ENCODE assay signal across 17 cellular contexts in the genomic region with DNA sequence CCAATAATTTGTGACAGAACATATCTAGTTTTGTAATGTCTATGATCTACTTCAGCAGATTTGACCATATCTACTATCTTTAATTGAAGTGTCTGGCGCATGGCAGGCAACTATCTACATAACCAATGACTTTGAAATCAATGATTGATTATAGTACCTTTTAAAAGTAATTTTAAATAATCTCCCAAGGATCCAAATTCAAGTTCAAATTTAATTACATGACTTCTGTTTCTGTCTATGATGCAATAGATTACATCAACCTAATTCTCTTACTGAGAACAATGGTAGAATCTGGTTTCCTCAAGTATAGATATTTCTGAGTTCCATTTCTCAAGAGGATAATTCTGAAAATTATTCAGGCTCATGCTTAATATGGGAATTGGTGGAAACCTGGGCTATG.
"Had no signal": no experiment of that assay in that cellular context is flagged by ENCODE, and none has a peak within 500 bp of the region (broad histone marks: within the 10 kb centered on the region; RNA-seq: fewer than 3 reads in every experiment).

No MANE protein-coding gene starts in this region.

- H3K4me1 ChIP-seq: gastrocnemius medialis, left lung, lower lobe of right lung, neural progenitor cell had no signal

- DNase-seq: effector memory CD4-positive, alpha-beta T cell; gastrocnemius medialis; heart right ventricle; islet precursor cell; left lung; lower lobe of right lung; mesenchymal stem cell; midbrain; nucleus accumbens; ovary; right cardiac atrium; stimulated activated CD4-positive, alpha-beta T cell treated with anti-CD3 and anti-CD28 coated beads, Interleukin-2, amount 100 ng/mL, for 48 hours; stimulated activated naive CD4-positive, alpha-beta T cell treated with Interleukin-2 at 50 U/mL for 16 hours had no signal

- H3K4me3 ChIP-seq: gastrocnemius medialis, heart right ventricle, left lung, lower lobe of right lung, neural progenitor cell, ovary, smooth muscle cell had no signal

- H3K9me3 ChIP-seq: gastrocnemius medialis, heart right ventricle, left lung, lower lobe of right lung, ovary had no signal

- H3K36me3 ChIP-seq: gastrocnemius medialis, heart right ventricle, left lung, lower lobe of right lung, neural progenitor cell, ovary had no signal

- H3K27ac ChIP-seq: gastrocnemius medialis, heart right ventricle, left lung, lower lobe of right lung, neural progenitor cell, ovary had no signal

- H3K4me2 ChIP-seq: neural progenitor cell, smooth muscle cell had no signal

- H3K27me3 ChIP-seq: gastrocnemius medialis, heart right ventricle, left lung, neural progenitor cell, ovary had no signal

- ATAC-seq: gastrocnemius medialis; heart right ventricle; left lung; lower lobe of right lung; natural killer cell treated with Interleukin-12 subunit alpha and Interleukin-12 subunit beta and Interleukin-15 and Interleukin-18, amount 100 ng/mL, for 72 hours; right cardiac atrium had no signal

- H2AFZ ChIP-seq: neural progenitor cell had no signal

- H3K9ac ChIP-seq: neural progenitor cell had no signal

- FAIRE-seq: endometrium had no signal
